ENCODE assay signal across 14 cellular contexts in genomic region chr5:90338712-90339372, GRCh38.
DNase-seq lines count a peak whose midpoint lies in the region; ATAC-seq lines count a peak whose summit lies in the region.
"Had no signal": no experiment of that assay in that cellular context is flagged by ENCODE, and none has a peak within 500 bp of the region (broad histone marks: within the 10 kb centered on the region; RNA-seq: fewer than 3 reads in every experiment).

No MANE protein-coding gene starts in this region.

- no peak for DNase-seq in epidermal melanocyte (ENCODE audit: insufficient read length, low spot score)
- no peak for DNase-seq in activated effector memory CD4-positive, alpha-beta T cell treated with anti-CD3 and anti-CD28 coated beads, Interleukin-2, amount 50 U/mL, for 16 hours
- DNase-seq in OCI-M1 (lab: John Stamatoyannopoulos, UW), result no peak
- DNase-seq in activated CD4-positive, alpha-beta T cell treated with anti-CD3 and anti-CD28 coated beads for 48 hours, result no peak
- DNase-seq: activated T-cell treated with anti-CD3 and anti-CD28 coated beads, Interleukin-2, amount 50 U/mL, for 24 hours; endodermal cell; glutamatergic neuron; left ventricle myocardium superior; upper lobe of right lung had no signal

- ATAC-seq in GM18499 (IDR thresholded peaks at IDR 0.05; ENCODE audit: insufficient read depth, unreplicated experiment) (peak; percentile 84), GM19438 (IDR thresholded peaks at IDR 0.05; ENCODE audit: low read depth, unreplicated experiment) (peak; percentile 77), HG02763 (IDR thresholded peaks at IDR 0.05; ENCODE audit: unreplicated experiment) (peak; percentile 83), HG03439 (IDR thresholded peaks at IDR 0.05; ENCODE audit: unreplicated experiment) (peak; percentile 85)
- ATAC-seq: left ventricle myocardium superior, Right ventricle myocardium inferior, upper lobe of right lung had no signal
